In the genomic region with DNA sequence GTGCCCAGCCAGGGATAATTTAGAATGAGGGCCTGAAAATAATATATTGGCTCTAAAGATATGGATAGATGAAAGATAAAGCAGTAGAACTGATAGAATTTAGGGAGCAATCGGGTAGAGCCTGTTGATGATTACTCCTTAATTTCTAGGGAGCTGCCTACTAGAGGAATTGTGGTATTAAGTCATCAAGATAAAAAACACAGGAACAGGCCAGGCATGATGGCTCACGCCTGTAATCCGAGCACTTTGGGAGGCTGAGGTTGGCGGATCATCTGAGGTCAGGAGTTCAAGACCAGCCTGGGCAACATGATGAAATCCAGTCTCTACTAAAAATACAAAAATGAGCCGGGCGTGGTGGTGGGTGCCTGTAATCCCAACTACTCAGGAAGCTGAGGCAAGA, we compare ENCODE assay signal across 1 cellular context.
TF ChIP-seq lines count a peak whose summit lies in the region.

No MANE protein-coding gene starts in this region.

TF ChIP-seq in SK-N-SH, 30 proteins besides CTCF, POLR2A, EP300 and RAD21 (continued from another document):
- TF ChIP-seq, protein P1, sequence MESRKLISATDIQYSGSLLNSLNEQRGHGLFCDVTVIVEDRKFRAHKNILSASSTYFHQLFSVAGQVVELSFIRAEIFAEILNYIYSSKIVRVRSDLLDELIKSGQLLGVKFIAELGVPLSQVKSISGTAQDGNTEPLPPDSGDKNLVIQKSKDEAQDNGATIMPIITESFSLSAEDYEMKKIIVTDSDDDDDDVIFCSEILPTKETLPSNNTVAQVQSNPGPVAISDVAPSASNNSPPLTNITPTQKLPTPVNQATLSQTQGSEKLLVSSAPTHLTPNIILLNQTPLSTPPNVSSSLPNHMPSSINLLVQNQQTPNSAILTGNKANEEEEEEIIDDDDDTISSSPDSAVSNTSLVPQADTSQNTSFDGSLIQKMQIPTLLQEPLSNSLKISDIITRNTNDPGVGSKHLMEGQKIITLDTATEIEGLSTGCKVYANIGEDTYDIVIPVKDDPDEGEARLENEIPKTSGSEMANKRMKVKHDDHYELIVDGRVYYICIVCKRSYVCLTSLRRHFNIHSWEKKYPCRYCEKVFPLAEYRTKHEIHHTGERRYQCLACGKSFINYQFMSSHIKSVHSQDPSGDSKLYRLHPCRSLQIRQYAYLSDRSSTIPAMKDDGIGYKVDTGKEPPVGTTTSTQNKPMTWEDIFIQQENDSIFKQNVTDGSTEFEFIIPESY (IDR thresholded peaks at IDR 0.05; ENCODE audit: borderline replicate concordance, low read depth), result no peak
- TF ChIP-seq MEF2A (IDR thresholded peaks at IDR 0.05; ENCODE audit: borderline replicate concordance, low read depth), result no peak
- TF ChIP-seq, protein P2, sequence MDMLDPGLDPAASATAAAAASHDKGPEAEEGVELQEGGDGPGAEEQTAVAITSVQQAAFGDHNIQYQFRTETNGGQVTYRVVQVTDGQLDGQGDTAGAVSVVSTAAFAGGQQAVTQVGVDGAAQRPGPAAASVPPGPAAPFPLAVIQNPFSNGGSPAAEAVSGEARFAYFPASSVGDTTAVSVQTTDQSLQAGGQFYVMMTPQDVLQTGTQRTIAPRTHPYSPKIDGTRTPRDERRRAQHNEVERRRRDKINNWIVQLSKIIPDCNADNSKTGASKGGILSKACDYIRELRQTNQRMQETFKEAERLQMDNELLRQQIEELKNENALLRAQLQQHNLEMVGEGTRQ (IDR thresholded peaks at IDR 0.05; ENCODE audit: borderline replicate concordance, low read depth, low read length), result no peak
- TF ChIP-seq, protein P3, sequence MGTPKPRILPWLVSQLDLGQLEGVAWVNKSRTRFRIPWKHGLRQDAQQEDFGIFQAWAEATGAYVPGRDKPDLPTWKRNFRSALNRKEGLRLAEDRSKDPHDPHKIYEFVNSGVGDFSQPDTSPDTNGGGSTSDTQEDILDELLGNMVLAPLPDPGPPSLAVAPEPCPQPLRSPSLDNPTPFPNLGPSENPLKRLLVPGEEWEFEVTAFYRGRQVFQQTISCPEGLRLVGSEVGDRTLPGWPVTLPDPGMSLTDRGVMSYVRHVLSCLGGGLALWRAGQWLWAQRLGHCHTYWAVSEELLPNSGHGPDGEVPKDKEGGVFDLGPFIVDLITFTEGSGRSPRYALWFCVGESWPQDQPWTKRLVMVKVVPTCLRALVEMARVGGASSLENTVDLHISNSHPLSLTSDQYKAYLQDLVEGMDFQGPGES (IDR thresholded peaks at IDR 0.05; ENCODE audit: low read depth, low read length), result no peak
- TF ChIP-seq SIN3A (IDR thresholded peaks at IDR 0.05; ENCODE audit: borderline replicate concordance, low read depth, low read length), result no peak
- TF ChIP-seq RXRA (IDR thresholded peaks at IDR 0.05; ENCODE audit: borderline replicate concordance, low read depth), result no peak
- TF ChIP-seq GABPA (IDR thresholded peaks at IDR 0.05; ENCODE audit: low read depth), result no peak
- TF ChIP-seq USF1 (IDR thresholded peaks at IDR 0.05; ENCODE audit: borderline replicate concordance, low read depth), result no peak
